In genomic region chr12:49776413-49776812, GRCh38 we compare ENCODE assay signal across 8 cellular contexts. TPM values are rescaled to one million over a fixed set of nuclear protein-coding genes. Genes with fewer than 3 reads are reported as not detected.
A peak's percentile ranks its signal among the peaks of the same experiment; 100 is the strongest.
DNase-seq lines count a peak whose midpoint lies in the region; ATAC-seq and TF ChIP-seq lines count a peak whose summit lies in the region.

No MANE protein-coding gene starts in this region.

- no peaks in the 10 kb centered on the region for H3K36me3 Mint-ChIP-seq in activated CD8-positive, alpha-beta T cell treated with anti-CD3 and anti-CD28 coated beads for 36 hours (ENCODE audit: low read depth)
- H3K36me3 Mint-ChIP-seq in endothelial cell (ENCODE audit: low read depth, unreplicated experiment) (no peaks in the 10 kb centered on the region), mesothelial cell of epicardium (no peaks in the 10 kb centered on the region)
- H3K36me3 Mint-ChIP-seq in stimulated activated memory B cell treated with anti-CD40 and anti-IgM and Interleukin-4, amounts not matched to agents 10 μg/mL and 1 μg/mL and 100 μg/mL, for 72 hours, result no peaks in the 10 kb centered on the region

- intact Hi-C loops in activated CD8-positive, alpha-beta T cell treated with anti-CD3 and anti-CD28 coated beads for 36 hours (cut with micrococcal nuclease), result loop anchor here (2.0 kb wide), 1 partner anchor 62 kb away; no protein-coding TSS in a partner anchor

- peaks cover 13% of the 10 kb centered on the region for H3K4me1 Mint-ChIP-seq in activated CD8-positive, alpha-beta T cell treated with anti-CD3 and anti-CD28 coated beads for 36 hours (ENCODE audit: low read depth)
- H3K4me1 Mint-ChIP-seq in endothelial cell (ENCODE audit: unreplicated experiment), result peaks cover 10% of the 10 kb centered on the region
- H3K4me1 Mint-ChIP-seq in mesothelial cell of epicardium, result peaks cover 10% of the 10 kb centered on the region
- peaks cover 22% of the 10 kb centered on the region for H3K4me1 Mint-ChIP-seq in stimulated activated memory B cell treated with anti-CD40 and anti-IgM and Interleukin-4, amounts not matched to agents 10 μg/mL and 1 μg/mL and 100 μg/mL, for 72 hours

- peak overlapping the region; percentile 33 for H3K27ac Mint-ChIP-seq in activated CD8-positive, alpha-beta T cell treated with anti-CD3 and anti-CD28 coated beads for 36 hours
- no peak overlapping the region for H3K27ac Mint-ChIP-seq in endothelial cell (ENCODE audit: unreplicated experiment)
- no peak overlapping the region for H3K27ac Mint-ChIP-seq in mesothelial cell of epicardium
- H3K27ac Mint-ChIP-seq in stimulated activated memory B cell treated with anti-CD40 and anti-IgM and Interleukin-4, amounts not matched to agents 10 μg/mL and 1 μg/mL and 100 μg/mL, for 72 hours, result peak overlapping the region; percentile 44

- POLR2A ChIA-PET in activated CD8-positive, alpha-beta T cell treated with anti-CD3 and anti-CD28 coated beads for 36 hours (lab: Charles Lee), result interaction anchor here (1.3 to 1.7 kb wide), 2 partner anchors 12 to 27 kb away, joined by 3 to 6 read pairs; no protein-coding TSS in a partner anchor

- DNase-seq in D341Med (ENCODE audit: low spot score) (peak; percentile 82), NCI-H748 treated with DMSO at 0.1 percent for 48 hours (lab: John Stamatoyannopoulos, UW) (peak; percentile 8), endothelial cell (ENCODE audit: low spot score) (peak; percentile 67), mesothelial cell of epicardium (ENCODE audit: low spot score in 2 of 2, unreplicated experiment in 2 of 2) (peak in 1 of 2 experiments; percentile 58), middle frontal gyrus (ENCODE audit: extremely low spot score, low spot score) (no peak)
- peak; percentile 82 for DNase-seq in activated CD8-positive, alpha-beta T cell treated with anti-CD3 and anti-CD28 coated beads for 36 hours

- no peaks in the 10 kb centered on the region for H3K9me3 Mint-ChIP-seq in activated CD8-positive, alpha-beta T cell treated with anti-CD3 and anti-CD28 coated beads for 36 hours
- no peaks in the 10 kb centered on the region for H3K9me3 Mint-ChIP-seq in endothelial cell (ENCODE audit: unreplicated experiment)
- H3K9me3 Mint-ChIP-seq in mesothelial cell of epicardium, result no peaks in the 10 kb centered on the region
- H3K9me3 Mint-ChIP-seq in stimulated activated memory B cell treated with anti-CD40 and anti-IgM and Interleukin-4, amounts not matched to agents 10 μg/mL and 1 μg/mL and 100 μg/mL, for 72 hours, result peaks cover 7% of the 10 kb centered on the region

- CTCF ChIA-PET in activated CD8-positive, alpha-beta T cell treated with anti-CD3 and anti-CD28 coated beads for 36 hours (lab: Charles Lee), result interaction anchor here (2.1 to 5.4 kb wide), 6 partner anchors 11 to 191 kb away, joined by 6 to 91 read pairs (median 21); no protein-coding TSS in a partner anchor

- H3K4me3 Mint-ChIP-seq in activated CD8-positive, alpha-beta T cell treated with anti-CD3 and anti-CD28 coated beads for 36 hours, result no peak overlapping the region
- H3K4me3 Mint-ChIP-seq in endothelial cell (ENCODE audit: unreplicated experiment) (no peak overlapping the region), mesothelial cell of epicardium (no peak overlapping the region)
- no peak overlapping the region for H3K4me3 Mint-ChIP-seq in stimulated activated memory B cell treated with anti-CD40 and anti-IgM and Interleukin-4, amounts not matched to agents 10 μg/mL and 1 μg/mL and 100 μg/mL, for 72 hours

- ATAC-seq in HG02588 (IDR thresholded peaks at IDR 0.05; ENCODE audit: unreplicated experiment), result peak; percentile 59
- peak; percentile 97 for ATAC-seq in activated CD8-positive, alpha-beta T cell treated with anti-CD3 and anti-CD28 coated beads for 36 hours
- peak; percentile 83 for ATAC-seq in stimulated activated memory B cell treated with anti-CD40 and anti-IgM and Interleukin-4, amounts not matched to agents 10 μg/mL and 1 μg/mL and 100 μg/mL, for 72 hours

- peak; percentile 79 for TF ChIP-seq CTCF in activated CD8-positive, alpha-beta T cell treated with anti-CD3 and anti-CD28 coated beads for 36 hours (IDR thresholded peaks at IDR 0.05)
- TF ChIP-seq CTCF in endothelial cell (IDR thresholded peaks at IDR 0.05; ENCODE audit: unreplicated experiment), result peak; percentile 70
- peak; percentile 52 for TF ChIP-seq CTCF in mesothelial cell of epicardium (IDR thresholded peaks at IDR 0.05; ENCODE audit: unreplicated experiment)

- H3K27me3 Mint-ChIP-seq in activated CD8-positive, alpha-beta T cell treated with anti-CD3 and anti-CD28 coated beads for 36 hours, result peaks cover 8% of the 10 kb centered on the region
- peaks cover 13% of the 10 kb centered on the region for H3K27me3 Mint-ChIP-seq in endothelial cell (ENCODE audit: unreplicated experiment)
- H3K27me3 Mint-ChIP-seq in mesothelial cell of epicardium (ENCODE audit: low read depth), result peaks cover 25% of the 10 kb centered on the region
- H3K27me3 Mint-ChIP-seq in stimulated activated memory B cell treated with anti-CD40 and anti-IgM and Interleukin-4, amounts not matched to agents 10 μg/mL and 1 μg/mL and 100 μg/mL, for 72 hours, result peaks cover 27% of the 10 kb centered on the region

RNA-seq across cellular contexts. Expression of gene TMBIM6, which starts 35.1 kb away (rescaled TPM):
- 100 to 1,000 TPM; 437 to 443 TPM for total RNA-seq in activated CD8-positive, alpha-beta T cell treated with anti-CD3 and anti-CD28 coated beads for 36 hours
- 571 TPM for total RNA-seq in endothelial cell (ENCODE audit: unreplicated experiment)
- total RNA-seq in mesothelial cell of epicardium, result 296 to 312 TPM (median 297 TPM) in 3 replicates

RNA-seq across cellular contexts. Expression of gene NCKAP5L, which starts 51.8 kb away (rescaled TPM):
- 1 to 10 TPM; 5.5 to 5.7 TPM for total RNA-seq in activated CD8-positive, alpha-beta T cell treated with anti-CD3 and anti-CD28 coated beads for 36 hours
- total RNA-seq in endothelial cell (ENCODE audit: unreplicated experiment) (70.9 TPM), mesothelial cell of epicardium (42.2 to 44.4 TPM (median 44.4 TPM) in 3 replicates)

Comparison
In these comparisons a context has a peak if more than half of its experiments do, and no peak if none do; other contexts are left out.
1. H3K27ac Mint-ChIP-seq: peak in activated CD8-positive, alpha-beta T cell treated with anti-CD3 and anti-CD28 coated beads for 36 hours (single experiment) and stimulated activated memory B cell treated with anti-CD40 and anti-IgM and Interleukin-4, amounts not matched to agents 10 μg/mL and 1 μg/mL and 100 μg/mL, for 72 hours (single experiment); none in endothelial cell (single experiment) and mesothelial cell of epicardium (single experiment).
2. Peak in every context shown above with its lines, with median percentiles within 50 percentile points of each other: ATAC-seq and CTCF ChIP-seq.